Comparison of ENCODE assay signal across 8 cellular contexts in the genomic region with DNA sequence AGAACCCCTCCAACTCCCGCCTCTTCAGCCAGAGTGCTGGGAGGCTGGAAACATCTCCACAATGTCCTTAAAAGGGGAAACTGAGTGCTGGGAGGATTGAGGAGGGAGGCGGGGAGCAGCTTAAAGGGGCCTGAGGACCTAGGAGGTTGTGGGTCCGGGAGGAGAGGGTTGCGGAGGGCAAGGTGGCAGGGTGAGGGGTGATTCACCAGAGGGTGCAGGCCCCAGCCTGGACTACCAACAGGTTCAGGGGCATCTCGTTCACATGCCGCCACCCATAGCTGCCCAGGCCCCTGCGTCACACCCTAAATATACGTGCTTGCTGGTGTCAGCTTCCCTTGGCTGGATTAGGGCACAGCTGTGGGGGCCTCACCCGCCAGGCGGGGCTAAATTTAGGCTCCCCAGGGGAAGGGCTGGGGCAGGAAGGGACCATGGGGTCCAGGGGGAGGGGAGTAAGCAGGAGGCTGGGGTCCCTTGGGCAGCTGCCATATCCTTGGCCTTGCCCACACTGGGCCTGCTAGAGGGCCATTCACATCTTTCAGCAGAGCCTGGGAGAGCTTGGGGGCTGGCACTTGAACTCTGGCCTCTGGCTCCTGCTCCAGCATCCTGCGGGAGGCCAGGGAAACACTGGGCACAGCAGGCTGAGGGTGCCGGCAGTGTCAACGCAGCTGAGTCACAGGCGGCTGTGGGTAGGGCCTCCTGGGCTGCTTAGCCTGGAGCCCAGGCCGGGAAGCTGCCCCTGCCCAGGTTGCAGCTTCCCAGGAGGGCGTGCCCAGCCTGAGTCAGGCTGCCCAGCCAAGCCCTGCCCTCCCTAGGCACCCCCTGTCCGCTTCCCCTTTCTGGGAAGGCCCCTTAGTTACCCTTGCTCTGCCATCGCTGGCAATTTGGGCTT. TPM values are rescaled to one million over a fixed set of nuclear protein-coding genes. Genes with fewer than 3 reads are reported as not detected.
A peak's percentile ranks its signal among the peaks of the same experiment; 100 is the strongest.
DNase-seq lines count a peak whose midpoint lies in the region; ATAC-seq and TF ChIP-seq lines count a peak whose summit lies in the region.

No MANE protein-coding gene starts in this region.

- ATAC-seq in natural killer cell treated with Interleukin-12 subunit alpha and Interleukin-12 subunit beta and Interleukin-15 and Interleukin-18, amount 100 ng/mL, for 72 hours: peak in 1 of 2 donors; percentile 7
- ATAC-seq in HG02852 (IDR thresholded peaks at IDR 0.05; ENCODE audit: unreplicated experiment): no peak

- peak; percentile 71 for TF ChIP-seq POLR2A in erythroblast (IDR thresholded peaks at IDR 0.05; ENCODE audit: low read length)

- H3K36me3 Mint-ChIP-seq in natural killer cell treated with Interleukin-12 subunit alpha and Interleukin-12 subunit beta and Interleukin-15 and Interleukin-18, amount 100 ng/mL, for 72 hours: no peaks in the 10 kb centered on the region

- H3K4me3 ChIP-seq in AG10803 (ENCODE audit: low read length) (peak overlapping the region; percentile 75), HFF-Myc (replicated peaks; ENCODE audit: low read depth, low read length) (peak overlapping the region; percentile 56)

- DNase-seq in AG10803 (ENCODE audit: low read depth): peak; percentile 65
- no peak for DNase-seq in HFF-Myc (ENCODE audit: extremely low read depth, low read depth)
- peak; percentile 83 for DNase-seq in T1000 (lab: John Stamatoyannopoulos, UW)
- peak; percentile 57 to 76 for DNase-seq in erythroblast (lab: John Stamatoyannopoulos, UW)
- DNase-seq in natural killer cell treated with Interleukin-12 subunit alpha and Interleukin-12 subunit beta and Interleukin-15 and Interleukin-18, amount 100 ng/mL, for 72 hours (ENCODE audit: low spot score): no peak
- no peak for DNase-seq in putamen (ENCODE audit: low spot score)
- DNase-seq in DMS 273 treated with DMSO at 0.1 percent for 48 hours (lab: John Stamatoyannopoulos, UW): no peak

- H3K9me3 Mint-ChIP-seq in natural killer cell treated with Interleukin-12 subunit alpha and Interleukin-12 subunit beta and Interleukin-15 and Interleukin-18, amount 100 ng/mL, for 72 hours: no peaks in the 10 kb centered on the region

- peak overlapping the region; percentile 58 to 86 for H3K27ac Mint-ChIP-seq in natural killer cell treated with Interleukin-12 subunit alpha and Interleukin-12 subunit beta and Interleukin-15 and Interleukin-18, amount 100 ng/mL, for 72 hours

- no peaks in the 10 kb centered on the region for H3K27me3 Mint-ChIP-seq in natural killer cell treated with Interleukin-12 subunit alpha and Interleukin-12 subunit beta and Interleukin-15 and Interleukin-18, amount 100 ng/mL, for 72 hours

- TF ChIP-seq CTCF in AG10803 (conservative IDR thresholded peaks at IDR 0.05; ENCODE audit: low read length): no peak
- TF ChIP-seq CTCF in HFF-Myc (IDR thresholded peaks at IDR 0.05; ENCODE audit: low read depth, low read length, missing control alignments): no peak

- H3K4me3 Mint-ChIP-seq in natural killer cell treated with Interleukin-12 subunit alpha and Interleukin-12 subunit beta and Interleukin-15 and Interleukin-18, amount 100 ng/mL, for 72 hours: peak overlapping the region; percentile 82

- H3K4me1 Mint-ChIP-seq in natural killer cell treated with Interleukin-12 subunit alpha and Interleukin-12 subunit beta and Interleukin-15 and Interleukin-18, amount 100 ng/mL, for 72 hours (ENCODE audit: low read depth in 2 of 2): peaks cover 33 to 45% of the 10 kb centered on the region in 2 donors

RNA-seq across cellular contexts. Expression of a gene that starts 1.3 kb away (rescaled TPM):
- 100 to 1,000 TPM; 156 to 188 TPM for total RNA-seq in natural killer cell treated with Interleukin-12 subunit alpha and Interleukin-12 subunit beta and Interleukin-15 and Interleukin-18, amount 100 ng/mL, for 72 hours

RNA-seq across cellular contexts. Expression of a gene that starts 4.8 kb away (rescaled TPM):
- total RNA-seq in natural killer cell treated with Interleukin-12 subunit alpha and Interleukin-12 subunit beta and Interleukin-15 and Interleukin-18, amount 100 ng/mL, for 72 hours: 10 to 100 TPM; 38.0 to 71.5 TPM

RNA-seq across cellular contexts. Expression of a gene that starts 6.8 kb away (rescaled TPM):
- total RNA-seq in natural killer cell treated with Interleukin-12 subunit alpha and Interleukin-12 subunit beta and Interleukin-15 and Interleukin-18, amount 100 ng/mL, for 72 hours: 10 to 100 TPM; 55.8 to 89.3 TPM

RNA-seq across cellular contexts. Expression of a gene that starts 18.5 kb away (rescaled TPM):
- 1 to 10 TPM; 2.3 to 2.8 TPM for total RNA-seq in natural killer cell treated with Interleukin-12 subunit alpha and Interleukin-12 subunit beta and Interleukin-15 and Interleukin-18, amount 100 ng/mL, for 72 hours

RNA-seq across cellular contexts. Expression of a gene that starts 19.0 kb away (rescaled TPM):
- 10 to 100 TPM; 42.3 to 60.2 TPM for total RNA-seq in natural killer cell treated with Interleukin-12 subunit alpha and Interleukin-12 subunit beta and Interleukin-15 and Interleukin-18, amount 100 ng/mL, for 72 hours

Comparison
In these comparisons a context has a peak if more than half of its experiments do, and no peak if none do; other contexts are left out.
1. DNase-seq: peak in AG10803 (single experiment), T1000 (single experiment) and erythroblast (2 of 2); none in HFF-Myc (single experiment), natural killer cell treated with Interleukin-12 subunit alpha and Interleukin-12 subunit beta and Interleukin-15 and Interleukin-18, amount 100 ng/mL, for 72 hours (single experiment), putamen (single experiment) and DMS 273 treated with DMSO at 0.1 percent for 48 hours (single experiment).